ENCODE assay signal across 1 cellular context in genomic region chrX:129980043-129980442, GRCh38.
TF ChIP-seq lines count a peak whose summit lies in the region.

No MANE protein-coding gene starts in this region.

TF ChIP-seq in HepG2, 621 proteins besides CTCF, POLR2A, EP300 and RAD21 (continued from another document):
- no peak for TF ChIP-seq ETS1 (CRISPR knock-in tag; IDR thresholded peaks at IDR 0.05)
- no peak for TF ChIP-seq ZNF530 (CRISPR knock-in tag; IDR thresholded peaks at IDR 0.05; ENCODE audit: low read depth)
- no peak for TF ChIP-seq ATRX (CRISPR knock-in tag; IDR thresholded peaks at IDR 0.05; ENCODE audit: borderline replicate concordance)
- no peak for TF ChIP-seq TOPORS (CRISPR knock-in tag; IDR thresholded peaks at IDR 0.05)
- no peak for TF ChIP-seq ZNF781 (CRISPR knock-in tag; IDR thresholded peaks at IDR 0.05; ENCODE audit: borderline replicate concordance, not compliant biosample characterization)
- peak; percentile 13 for TF ChIP-seq HNRNPK (IDR thresholded peaks at IDR 0.05; ENCODE audit: low read depth, low read length, poor library complexity, severe bottlenecking)
- peak; percentile 49; the same call in 1 of the 2 replicates for TF ChIP-seq PATZ1 (CRISPR knock-in tag; IDR thresholded peaks at IDR 0.05)
- TF ChIP-seq HNF1A (IDR thresholded peaks at IDR 0.05; ENCODE audit: low read depth): no peak
- no peak for TF ChIP-seq HNF1A (CRISPR knock-in tag; IDR thresholded peaks at IDR 0.05; ENCODE audit: borderline replicate concordance)
- TF ChIP-seq ARID3A (IDR thresholded peaks at IDR 0.05; ENCODE audit: low read depth, low read length): no peak
- TF ChIP-seq GABPB1 (CRISPR knock-in tag; IDR thresholded peaks at IDR 0.05): no peak
- TF ChIP-seq ZBTB8A (CRISPR knock-in tag; IDR thresholded peaks at IDR 0.05; ENCODE audit: borderline replicate concordance, low read depth): no peak
- peak; percentile 76 for TF ChIP-seq ZNF263 (CRISPR knock-in tag; IDR thresholded peaks at IDR 0.05)
- TF ChIP-seq ZBTB38 (CRISPR knock-in tag; IDR thresholded peaks at IDR 0.05): no peak
TF ChIP-seq in HepG2: peak in this region for 4.
